26 cellular contexts compared by ENCODE assay signal in the genomic region with DNA sequence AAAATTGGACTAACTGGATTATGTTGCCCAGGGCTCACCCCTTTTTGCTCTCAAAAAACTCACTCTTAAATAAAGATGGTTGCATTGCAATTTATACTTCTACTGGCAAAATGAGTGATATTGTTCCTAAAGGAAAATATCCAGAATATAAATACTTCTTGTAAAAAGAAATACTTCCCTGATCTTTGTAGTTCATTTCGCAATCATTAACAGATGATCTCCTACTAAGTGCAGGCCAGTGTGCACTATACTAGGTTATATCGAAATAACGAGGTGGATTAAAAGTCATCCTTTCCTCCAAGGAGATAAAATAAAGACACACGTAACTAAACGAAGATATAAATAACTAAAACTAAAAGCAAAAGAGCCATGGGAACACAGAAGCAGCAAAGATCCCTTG.
"Had no signal": no experiment of that assay in that cellular context is flagged by ENCODE, and none has a peak within 500 bp of the region (broad histone marks: within the 10 kb centered on the region; RNA-seq: fewer than 3 reads in every experiment).

No MANE protein-coding gene starts in this region.

- H3K4me1 ChIP-seq: stomach, suprapubic skin, testis, thyroid gland, tibial artery, transverse colon, upper lobe of left lung, upper lobe of right lung, uterus, vagina had no signal

- H3K36me3 ChIP-seq: stomach, suprapubic skin, thoracic aorta, thyroid gland, tibial artery, tibial nerve, transverse colon, upper lobe of left lung, upper lobe of right lung, uterus, vagina had no signal

- H3K27ac ChIP-seq: stomach, suprapubic skin, testis, thoracic aorta, thyroid gland, tibial artery, tibial nerve, transverse colon, upper lobe of left lung, upper lobe of right lung, uterus, vagina had no signal

- DNase-seq: stimulated activated CD4-positive, alpha-beta T cell treated with anti-CD3 and anti-CD28 coated beads, Interleukin-2, amount 100 ng/mL, for 48 hours; stimulated activated CD4-positive, alpha-beta T cell treated with anti-CD3 and anti-CD28 coated beads, Interleukin-4, amount 100 ng/mL, for 1 hour; stimulated activated CD4-positive, alpha-beta T cell treated with anti-CD3 and anti-CD28 coated beads, Interleukin-4, amount 100 ng/mL, for 24 hours; stimulated activated CD4-positive, alpha-beta T cell treated with anti-CD3 and anti-CD28 coated beads, Interleukin-4, amount 100 ng/mL, for 4 hours; stimulated activated CD8-positive, alpha-beta memory T cell treated with anti-CD3 and anti-CD28 coated beads, Interleukin-4, amount 100 ng/mL, for 48 hours; stimulated activated naive B cell treated with anti-CD40 and anti-IgM and Interleukin-4, amounts not matched to agents 10 μg/mL and 1 μg/mL and 100 μg/mL, for 72 hours; stimulated activated naive CD4-positive, alpha-beta T cell; stimulated activated naive CD4-positive, alpha-beta T cell treated with Interleukin-2 at 50 U/mL for 16 hours; stimulated activated naive CD8-positive, alpha-beta T cell treated with anti-CD3 and anti-CD28 coated beads, Interleukin-15, amount 100 ng/mL, for 72 hours; stimulated activated naive CD8-positive, alpha-beta T cell treated with anti-CD3 and anti-CD28 coated beads, Interleukin-15, Interleukin-2, amounts not matched to agents 100 U/mL and 50 U/mL, for 24 hours; stomach; substantia nigra; testis; thyroid gland; tibial artery; transverse colon; trophoblast cell; upper lobe of left lung; upper lobe of right lung; uterus had no signal

- ATAC-seq: stimulated activated effector memory CD8-positive, alpha-beta T cell treated with anti-CD3 and anti-CD28 coated beads, Interleukin-12 subunit alpha, Interleukin-12 subunit beta, amount 100 ng/mL, for 72 hours; stimulated activated memory B cell treated with anti-CD40 and anti-IgM and Interleukin-4, amounts not matched to agents 10 μg/mL and 1 μg/mL and 100 μg/mL, for 72 hours; stimulated activated naive B cell treated with anti-CD40 and anti-IgM and Interleukin-4, amounts not matched to agents 10 μg/mL and 1 μg/mL and 100 μg/mL, for 72 hours; stimulated activated naive CD8-positive, alpha-beta T cell treated with anti-CD3 and anti-CD28 coated beads, Interleukin-15, amount 100 ng/mL, for 72 hours; stimulated activated naive CD8-positive, alpha-beta T cell treated with anti-CD3 and anti-CD28 coated beads, Interleukin-15, Interleukin-2, amounts not matched to agents 100 U/mL and 50 U/mL, for 24 hours; upper lobe of right lung had no signal

- H3K4me3 ChIP-seq: stomach, suprapubic skin, testis, thoracic aorta, thyroid gland, tibial artery, tibial nerve, transverse colon, upper lobe of left lung, upper lobe of right lung, uterus, vagina had no signal

- H3K9me3 ChIP-seq: testis, thyroid gland, upper lobe of right lung, uterus, vagina had no signal

- H3K27me3 ChIP-seq: stomach, suprapubic skin, testis, thyroid gland, tibial artery, tibial nerve, transverse colon, upper lobe of left lung, upper lobe of right lung, uterus, vagina had no signal
